Comparison of ENCODE assay signal across 14 cellular contexts in the genomic region with DNA sequence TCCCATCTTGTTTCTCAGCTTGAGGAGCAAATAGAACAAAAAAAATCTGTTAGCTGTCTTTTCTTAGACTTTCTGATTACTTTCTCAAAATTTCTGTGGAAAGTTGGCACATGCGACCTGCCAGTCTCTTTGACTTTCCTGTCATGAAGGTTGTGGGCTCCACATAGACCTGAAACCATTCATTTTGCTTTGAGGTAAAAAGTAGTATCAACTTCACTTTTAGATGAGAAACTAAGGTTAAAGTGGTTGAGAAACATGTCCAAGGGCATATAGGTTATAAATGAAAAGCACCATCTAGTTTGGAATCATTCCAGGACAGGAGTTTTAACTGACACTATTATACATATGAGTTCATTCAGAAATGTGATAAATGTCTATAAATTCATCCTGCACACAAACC. TPM values are rescaled to one million over a fixed set of nuclear protein-coding genes. Genes with fewer than 3 reads are reported as not detected.
DNase-seq lines count a peak whose midpoint lies in the region; ATAC-seq and TF ChIP-seq lines count a peak whose summit lies in the region.
"Had no signal": no experiment of that assay in that cellular context is flagged by ENCODE, and none has a peak within 500 bp of the region (broad histone marks: within the 10 kb centered on the region; RNA-seq: fewer than 3 reads in every experiment).

No MANE protein-coding gene starts in this region.

- no peaks in the 10 kb centered on the region for H3K27me3 Mint-ChIP-seq in activated T-cell treated with anti-CD3 and anti-CD28 coated beads, Interleukin-2, amount 50 U/mL, for 72 hours (ENCODE audit: low read depth)
- H3K27me3 Mint-ChIP-seq in endothelial cell (ENCODE audit: unreplicated experiment), result no peaks in the 10 kb centered on the region

- peaks cover 87% of the 10 kb centered on the region for H3K4me1 Mint-ChIP-seq in activated T-cell treated with anti-CD3 and anti-CD28 coated beads, Interleukin-2, amount 50 U/mL, for 72 hours (ENCODE audit: low read depth)
- peaks cover 60% of the 10 kb centered on the region for H3K4me1 Mint-ChIP-seq in stimulated activated effector memory CD8-positive, alpha-beta T cell treated with anti-CD3 and anti-CD28 coated beads, Interleukin-12 subunit alpha, Interleukin-12 subunit beta, amount 100 ng/mL, for 72 hours
- H3K4me1 Mint-ChIP-seq in endothelial cell (ENCODE audit: unreplicated experiment), result peaks cover under 1% of the 10 kb centered on the region

- peak overlapping the region; percentile 89 for H3K27ac Mint-ChIP-seq in activated T-cell treated with anti-CD3 and anti-CD28 coated beads, Interleukin-2, amount 50 U/mL, for 72 hours
- peak overlapping the region; percentile 83 for H3K27ac Mint-ChIP-seq in stimulated activated effector memory CD8-positive, alpha-beta T cell treated with anti-CD3 and anti-CD28 coated beads, Interleukin-12 subunit alpha, Interleukin-12 subunit beta, amount 100 ng/mL, for 72 hours
- H3K27ac Mint-ChIP-seq in endothelial cell (ENCODE audit: unreplicated experiment), result no peak overlapping the region

- no peaks in the 10 kb centered on the region for H3K4me1 ChIP-seq in breast epithelium

- ATAC-seq in activated T-cell treated with anti-CD3 and anti-CD28 coated beads, Interleukin-2, amount 50 U/mL, for 72 hours (replicated peaks in 1 of 2), result peak; percentile 61 to 69
- peak; percentile 63 for ATAC-seq in GM21528 (IDR thresholded peaks at IDR 0.05; ENCODE audit: low FRiP score, unreplicated experiment)
- ATAC-seq in HG03432 (IDR thresholded peaks at IDR 0.05; ENCODE audit: unreplicated experiment), result peak; percentile 48
- ATAC-seq in stimulated activated effector memory CD8-positive, alpha-beta T cell treated with anti-CD3 and anti-CD28 coated beads, Interleukin-12 subunit alpha, Interleukin-12 subunit beta, amount 100 ng/mL, for 72 hours, result peak; percentile 73

- peak; percentile 22 to 28 for DNase-seq in activated T-cell treated with anti-CD3 and anti-CD28 coated beads, Interleukin-2, amount 50 U/mL, for 72 hours
- no peak for DNase-seq in activated T-cell treated with anti-CD3 and anti-CD28 coated beads for 4 hours
- no peak for DNase-seq in stimulated activated effector memory CD8-positive, alpha-beta T cell treated with anti-CD3 and anti-CD28 coated beads, Interleukin-12 subunit alpha, Interleukin-12 subunit beta, amount 100 ng/mL, for 72 hours (ENCODE audit: low spot score in 2 of 2)
- DNase-seq in glomerular visceral epithelial cell (ENCODE audit: extremely low spot score), result no peak
- DNase-seq in endothelial cell (ENCODE audit: low spot score), result no peak
- DNase-seq in breast epithelium (ENCODE audit: low spot score in 2 of 2), result no peak
- DNase-seq: DMS79 treated with DMSO at 0.1 percent for 48 hours, erythroblast, KG1, NCI-H2081, retina, trophoblast cell had no signal

- no peaks in the 10 kb centered on the region for H3K36me3 ChIP-seq in breast epithelium

- no peaks in the 10 kb centered on the region for H3K9me3 Mint-ChIP-seq in activated T-cell treated with anti-CD3 and anti-CD28 coated beads, Interleukin-2, amount 50 U/mL, for 72 hours
- no peaks in the 10 kb centered on the region for H3K9me3 Mint-ChIP-seq in stimulated activated effector memory CD8-positive, alpha-beta T cell treated with anti-CD3 and anti-CD28 coated beads, Interleukin-12 subunit alpha, Interleukin-12 subunit beta, amount 100 ng/mL, for 72 hours
- no peaks in the 10 kb centered on the region for H3K9me3 Mint-ChIP-seq in endothelial cell (ENCODE audit: unreplicated experiment)

- no peak for TF ChIP-seq CTCF in endothelial cell (IDR thresholded peaks at IDR 0.05; ENCODE audit: unreplicated experiment)
- TF ChIP-seq CTCF in breast epithelium (IDR thresholded peaks at IDR 0.05), result no peak

- no peak for TF ChIP-seq POLR2A in breast epithelium (IDR thresholded peaks at IDR 0.05)

- H3K27ac ChIP-seq in breast epithelium, result no peak overlapping the region

- H3K9me3 ChIP-seq in breast epithelium, result no peaks in the 10 kb centered on the region

- intact Hi-C loops in breast epithelium (cut with DNase I; ENCODE audit: low total_unique reads), result no loop called here

- H3K4me3 Mint-ChIP-seq in activated T-cell treated with anti-CD3 and anti-CD28 coated beads, Interleukin-2, amount 50 U/mL, for 72 hours, result peak overlapping the region; percentile 83 to 88
- peak overlapping the region; percentile 17 for H3K4me3 Mint-ChIP-seq in stimulated activated effector memory CD8-positive, alpha-beta T cell treated with anti-CD3 and anti-CD28 coated beads, Interleukin-12 subunit alpha, Interleukin-12 subunit beta, amount 100 ng/mL, for 72 hours
- H3K4me3 Mint-ChIP-seq in endothelial cell (ENCODE audit: unreplicated experiment), result no peak overlapping the region

- peaks cover 17 to 40% of the 10 kb centered on the region in 2 donors for H3K36me3 Mint-ChIP-seq in activated T-cell treated with anti-CD3 and anti-CD28 coated beads, Interleukin-2, amount 50 U/mL, for 72 hours (ENCODE audit: insufficient read depth in 2 of 2)
- peaks cover 80% of the 10 kb centered on the region for H3K36me3 Mint-ChIP-seq in stimulated activated effector memory CD8-positive, alpha-beta T cell treated with anti-CD3 and anti-CD28 coated beads, Interleukin-12 subunit alpha, Interleukin-12 subunit beta, amount 100 ng/mL, for 72 hours
- H3K36me3 Mint-ChIP-seq in endothelial cell (ENCODE audit: low read depth, unreplicated experiment), result no peaks in the 10 kb centered on the region

- H3K27me3 ChIP-seq in breast epithelium, result no peaks in the 10 kb centered on the region

- H3K4me3 ChIP-seq in breast epithelium, result no peak overlapping the region

RNA-seq across cellular contexts. Expression of gene ST8SIA4, which starts 42.7 kb away (rescaled TPM):
- 10 to 100 TPM; 44.5 to 47.1 TPM for total RNA-seq in activated T-cell treated with anti-CD3 and anti-CD28 coated beads, Interleukin-2, amount 50 U/mL, for 72 hours
- 30.3 TPM for total RNA-seq in endothelial cell (ENCODE audit: unreplicated experiment)
- total RNA-seq in breast epithelium, result 1 to 10 TPM; 2.6 to 4.6 (median 4.5) TPM

Comparison
In these comparisons a context has a peak if more than half of its experiments do, and no peak if none do; other contexts are left out.
1. DNase-seq: peak in activated T-cell treated with anti-CD3 and anti-CD28 coated beads, Interleukin-2, amount 50 U/mL, for 72 hours (2 of 2); none in activated T-cell treated with anti-CD3 and anti-CD28 coated beads for 4 hours (single experiment), stimulated activated effector memory CD8-positive, alpha-beta T cell treated with anti-CD3 and anti-CD28 coated beads, Interleukin-12 subunit alpha, Interleukin-12 subunit beta, amount 100 ng/mL, for 72 hours (0 of 2), glomerular visceral epithelial cell (single experiment), endothelial cell (single experiment) and breast epithelium (0 of 2).
2. Peak in every context shown above with its lines, with median percentiles within 50 percentile points of each other: ATAC-seq.